ENCODE assay signal across 19 cellular contexts in genomic region chr2:132830321-132830720, GRCh38.
DNase-seq lines count a peak whose midpoint lies in the region; ATAC-seq, FAIRE-seq and TF ChIP-seq lines count a peak whose summit lies in the region.
"Had no signal": no experiment of that assay in that cellular context is flagged by ENCODE, and none has a peak within 500 bp of the region (broad histone marks: within the 10 kb centered on the region; RNA-seq: fewer than 3 reads in every experiment).

No MANE protein-coding gene starts in this region.

- no peak overlapping the region for H3K18ac ChIP-seq in H9 (ENCODE audit: insufficient read length, low read depth, low read length)
- H3K18ac ChIP-seq in trophoblast cell (ENCODE audit: low read length), result no peak overlapping the region

- H3K36me3 Mint-ChIP-seq in H9 (ENCODE audit: insufficient read depth in 1 of 3, low read depth in 3 of 3) (peaks cover 0 to 9% (median 2%) of the 10 kb centered on the region in 3 experiments; a peak in 2 of 7 replicates), endodermal cell (ENCODE audit: low read depth) (no peaks in the 10 kb centered on the region)
- H3K36me3 Mint-ChIP-seq: CD4-positive, alpha-beta memory T cell had no signal

- H3K4me3 ChIP-seq in endodermal cell (ENCODE audit: low read length) (no peak overlapping the region), mesodermal cell (ENCODE audit: extremely low read depth, insufficient read depth, low read length, poor library complexity, severe bottlenecking) (no peak overlapping the region), trophoblast cell (ENCODE audit: low read depth, low read length) (no peak overlapping the region), small intestine (ENCODE audit: low read depth in 1 of 2, low read length in 2 of 2) (no peak overlapping the region), hepatocyte (no peak overlapping the region)
- H3K4me3 ChIP-seq: GM23248 had no signal

- H2BK12ac ChIP-seq in H9 (ENCODE audit: insufficient read length, low read depth, low read length) (no peak overlapping the region), trophoblast cell (ENCODE audit: low read length) (no peak overlapping the region)

- peaks cover 0 to 7% of the 10 kb centered on the region in 2 experiments; a peak in 3 of 4 replicates for H3K4me1 Mint-ChIP-seq in H9
- peaks cover 11% of the 10 kb centered on the region for H3K4me1 Mint-ChIP-seq in endodermal cell
- H3K4me1 Mint-ChIP-seq: CD4-positive, alpha-beta memory T cell had no signal

- no peaks in the 10 kb centered on the region for H3K27me3 Mint-ChIP-seq in H9 (ENCODE audit: low read depth)
- no peaks in the 10 kb centered on the region for H3K27me3 Mint-ChIP-seq in endodermal cell (ENCODE audit: insufficient read depth)
- H3K27me3 Mint-ChIP-seq: CD4-positive, alpha-beta memory T cell had no signal

- H3K27ac ChIP-seq in H9 (ENCODE audit: insufficient read length, low read depth, low read length) (no peak overlapping the region), endodermal cell (ENCODE audit: low read depth, low read length) (no peak overlapping the region), mesodermal cell (ENCODE audit: low read depth, low read length, severe bottlenecking) (peak overlapping the region; percentile 3), trophoblast cell (ENCODE audit: low read depth, low read length) (no peak overlapping the region), small intestine (ENCODE audit: low read depth in 1 of 2, low read length in 1 of 2) (no peak overlapping the region), hepatocyte (no peak overlapping the region)
- H3K27ac ChIP-seq: GM23248 had no signal

- H3K9me3 Mint-ChIP-seq in H9 (peaks cover 7% of the 10 kb centered on the region in 2 experiments; a peak in 4 of 5 replicates), endodermal cell (no peaks in the 10 kb centered on the region)

- H4K91ac ChIP-seq in H9 (ENCODE audit: insufficient read length, low read depth, low read length) (no peak overlapping the region), trophoblast cell (ENCODE audit: low read depth, low read length) (no peak overlapping the region)

- TF ChIP-seq CTCF in H9 (conservative IDR thresholded peaks at IDR 0.05) (no peak), endodermal cell (conservative IDR thresholded peaks at IDR 0.05) (no peak), hepatocyte (IDR thresholded peaks at IDR 0.05; ENCODE audit: poor library complexity) (no peak)

- no peak overlapping the region for H2AK5ac ChIP-seq in H9 (ENCODE audit: insufficient read length, low read length)
- H2AK5ac ChIP-seq in trophoblast cell (ENCODE audit: low read length), result no peak overlapping the region

- H3K23ac ChIP-seq in H9 (ENCODE audit: insufficient read length, low read depth, low read length) (no peak overlapping the region), trophoblast cell (ENCODE audit: low read length) (no peak overlapping the region)

- H3K79me2 ChIP-seq in H9 (ENCODE audit: insufficient read depth, low read length), result no peaks in the 10 kb centered on the region
- H3K79me2 ChIP-seq in trophoblast cell (ENCODE audit: control insufficient read depth, insufficient read depth, low read length, poor library complexity), result no peaks in the 10 kb centered on the region
- H3K79me2 ChIP-seq in hepatocyte, result no peaks in the 10 kb centered on the region

- no peak overlapping the region; a peak in 3 of 7 replicates for H3K27ac Mint-ChIP-seq in H9
- H3K27ac Mint-ChIP-seq in endodermal cell, result peak overlapping the region; percentile 28
- H3K27ac Mint-ChIP-seq: CD4-positive, alpha-beta memory T cell had no signal

- no peaks in the 10 kb centered on the region for H3K9me3 ChIP-seq in H9 (ENCODE audit: control insufficient read depth, low read depth, low read length)
- no peaks in the 10 kb centered on the region for H3K9me3 ChIP-seq in endodermal cell (ENCODE audit: control insufficient read depth, low read length)
- peaks cover 6% of the 10 kb centered on the region for H3K9me3 ChIP-seq in mesodermal cell (ENCODE audit: control insufficient read depth, low read length)
- no peaks in the 10 kb centered on the region for H3K9me3 ChIP-seq in trophoblast cell (ENCODE audit: insufficient read depth, low read depth, low read length)
- H3K9me3 ChIP-seq in small intestine (ENCODE audit: control insufficient read depth, low read depth), result no peaks in the 10 kb centered on the region
- no peaks in the 10 kb centered on the region for H3K9me3 ChIP-seq in hepatocyte (ENCODE audit: low read depth)

- H3T11ph ChIP-seq in H9 (ENCODE audit: low read length), result no peak overlapping the region

- no peaks in the 10 kb centered on the region for H3K27me3 ChIP-seq in H9 (ENCODE audit: insufficient read depth, low read length)
- H3K27me3 ChIP-seq in endodermal cell (ENCODE audit: control insufficient read depth, insufficient read depth, low read length, poor library complexity, severe bottlenecking), result no peaks in the 10 kb centered on the region
- no peaks in the 10 kb centered on the region for H3K27me3 ChIP-seq in trophoblast cell (ENCODE audit: insufficient read depth, low read length)
- H3K27me3 ChIP-seq in small intestine (ENCODE audit: control insufficient read depth in 2 of 2, insufficient read depth in 2 of 2, low read length in 2 of 2), result no peaks in the 10 kb centered on the region
- no peaks in the 10 kb centered on the region for H3K27me3 ChIP-seq in hepatocyte

- H3K79me1 ChIP-seq in H9 (ENCODE audit: insufficient read depth, low read depth, low read length, poor library complexity, severe bottlenecking) (no peaks in the 10 kb centered on the region), trophoblast cell (ENCODE audit: low read length) (no peaks in the 10 kb centered on the region)

- peak overlapping the region; percentile 23 for H2AFZ ChIP-seq in H9 (ENCODE audit: low read length)
- H2AFZ ChIP-seq in trophoblast cell (ENCODE audit: insufficient read depth, low read length, poor library complexity), result peak overlapping the region; percentile 0
- no peak overlapping the region for H2AFZ ChIP-seq in hepatocyte
- H2AFZ ChIP-seq: GM23248 had no signal

- H3K4ac ChIP-seq in H9 (ENCODE audit: low read depth, low read length) (no peak overlapping the region), trophoblast cell (ENCODE audit: low read depth, low read length) (no peak overlapping the region)

- H3K4me1 ChIP-seq in H9 (ENCODE audit: insufficient read depth, low read length), result peaks cover 4% of the 10 kb centered on the region; the same call in 1 of the 2 replicates
- peaks cover 6% of the 10 kb centered on the region for H3K4me1 ChIP-seq in endodermal cell (ENCODE audit: control insufficient read depth, insufficient read depth, low read length)
- H3K4me1 ChIP-seq in mesodermal cell (ENCODE audit: control insufficient read depth, insufficient read depth, low read length, poor library complexity, severe bottlenecking), result peaks cover 13% of the 10 kb centered on the region
- H3K4me1 ChIP-seq in trophoblast cell (ENCODE audit: control insufficient read depth in 1 of 2, insufficient read depth in 2 of 2, low read length in 2 of 2), result peaks cover 2 to 3% of the 10 kb centered on the region in 2 experiments
- no peaks in the 10 kb centered on the region for H3K4me1 ChIP-seq in small intestine (ENCODE audit: control insufficient read depth in 2 of 2, insufficient read depth in 1 of 2, low read depth in 1 of 2, low read length in 1 of 2)
- no peaks in the 10 kb centered on the region for H3K4me1 ChIP-seq in hepatocyte (ENCODE audit: insufficient read depth)

- WGBS in H9 (ENCODE audit: extremely low coverage, insufficient read length, low lambda C conversion rate), result no CpG with 5 or more reads among the region's 3 CpGs
- WGBS in endodermal cell (ENCODE audit: insufficient coverage in 1 of 2, insufficient read length in 1 of 2), 2 experiments, result 48% methylated on average over 3 of the region's 3 CpGs; no CpG with 5 or more reads in 1 of the 2 experiments
- 58% methylated on average over 2 of the region's 3 CpGs; no CpG with 5 or more reads in 1 of the 2 experiments for WGBS in mesodermal cell (ENCODE audit: insufficient coverage in 2 of 2), 2 experiments
- no CpG with 5 or more reads among the region's 3 CpGs for WGBS in trophoblast cell (ENCODE audit: extremely low coverage, insufficient coverage, insufficient read length)
- WGBS in small intestine, 3 donors, result 44 to 82% (median 65%) methylated on average over 3 of the region's 3 CpGs
- 32% methylated on average over 3 of the region's 3 CpGs for WGBS in hepatocyte (ENCODE audit: low lambda C conversion rate, missing lambda C conversion rate)

- H3K36me3 ChIP-seq in endodermal cell (ENCODE audit: control insufficient read depth, insufficient read depth, low read length) (no peaks in the 10 kb centered on the region), mesodermal cell (ENCODE audit: control insufficient read depth, insufficient read depth, low read length) (no peaks in the 10 kb centered on the region), trophoblast cell (ENCODE audit: control insufficient read depth in 1 of 2, insufficient read depth in 2 of 2, low read length in 2 of 2) (no peaks in the 10 kb centered on the region), small intestine (ENCODE audit: control insufficient read depth in 2 of 2, insufficient read depth in 2 of 2, low read length in 2 of 2) (no peaks in the 10 kb centered on the region), hepatocyte (replicated peaks; ENCODE audit: insufficient read depth, low read depth) (no peaks in the 10 kb centered on the region)

- H2BK120ac ChIP-seq in H9 (ENCODE audit: low read depth, low read length, poor library complexity, severe bottlenecking) (no peak overlapping the region), trophoblast cell (ENCODE audit: insufficient read depth, low read length, poor library complexity) (no peak overlapping the region)

- H2BK20ac ChIP-seq in H9 (ENCODE audit: low read depth, low read length, poor library complexity, severe bottlenecking), result no peak overlapping the region

- FAIRE-seq in small intestine (lab: Jason Lieb, UNC), result no peak
- FAIRE-seq: G401.6, GM12892, H54 had no signal

- H3K9me2 ChIP-seq in hepatocyte (replicated peaks; ENCODE audit: insufficient read depth), result no peaks in the 10 kb centered on the region

- no peak overlapping the region for H3K4me2 ChIP-seq in H9 (ENCODE audit: insufficient read depth, insufficient read length, low read length)
- H3K4me2 ChIP-seq in trophoblast cell (ENCODE audit: low read length), result no peak overlapping the region
- H3K4me2 ChIP-seq in hepatocyte, result no peak overlapping the region

- H4K12ac ChIP-seq in trophoblast cell (ENCODE audit: low read depth, low read length), result no peak overlapping the region

- H4K5ac ChIP-seq in H9 (ENCODE audit: insufficient read length, low read depth, low read length), result no peak overlapping the region

- no peaks in the 10 kb centered on the region for H3K23me2 ChIP-seq in H9 (ENCODE audit: insufficient read length, low read depth, low read length, poor library complexity, severe bottlenecking)

- no peak for ATAC-seq in GM21360 (IDR thresholded peaks at IDR 0.05; ENCODE audit: unreplicated experiment)
- ATAC-seq: HCT116 had no signal

- H4K20me1 ChIP-seq in H9 (ENCODE audit: control insufficient read depth, insufficient read depth, insufficient read length), result no peaks in the 10 kb centered on the region
- H4K20me1 ChIP-seq in hepatocyte (ENCODE audit: insufficient read depth, poor library complexity, severe bottlenecking), result no peaks in the 10 kb centered on the region

- no peak overlapping the region for H3K56ac ChIP-seq in H9 (ENCODE audit: insufficient read length, low read depth, low read length)

- H3K9ac ChIP-seq in H9 (ENCODE audit: extremely low read depth, insufficient read length, low read length) (no peak overlapping the region), endodermal cell (ENCODE audit: extremely low read depth, low read length, poor library complexity, severe bottlenecking) (no peak overlapping the region), trophoblast cell (ENCODE audit: low read length) (no peak overlapping the region)
- H3K9ac ChIP-seq: GM23248 had no signal

- H3K4me3 Mint-ChIP-seq in H9, result no peak overlapping the region
- no peak overlapping the region for H3K4me3 Mint-ChIP-seq in endodermal cell
- H3K4me3 Mint-ChIP-seq: CD4-positive, alpha-beta memory T cell had no signal

- H3K14ac ChIP-seq in H9 (ENCODE audit: insufficient read depth, low read length) (no peak overlapping the region), trophoblast cell (ENCODE audit: low read length) (no peak overlapping the region)

- DNase-seq in H9 (no peak), endodermal cell (no peak), trophoblast cell (no peak), small intestine (no peak), hepatocyte (ENCODE audit: low spot score) (no peak)
- DNase-seq in stimulated activated CD4-positive, alpha-beta T cell treated with anti-CD3 and anti-CD28 coated beads, Interleukin-1b, Interleukin-23, amount 100 ng/mL, for 48 hours, result no peak
- DNase-seq: C1 segment of cervical spinal cord; Calu3; CD4-positive, alpha-beta memory T cell; COR-L47; DMS53; DMS79 treated with DMSO at 0.1 percent for 48 hours; GM23248 had no signal

- no peak overlapping the region for H4K8ac ChIP-seq in H9 (replicated peaks; ENCODE audit: insufficient read length, low read depth, low read length)
- H4K8ac ChIP-seq in trophoblast cell (ENCODE audit: low read depth, low read length), result no peak overlapping the region

- no peak overlapping the region for H2BK15ac ChIP-seq in H9 (ENCODE audit: low read depth, low read length)

- H2BK5ac ChIP-seq in H9 (ENCODE audit: insufficient read length, low read length) (no peak overlapping the region), trophoblast cell (ENCODE audit: low read depth, low read length, poor library complexity) (no peak overlapping the region)
